In the genomic region with DNA sequence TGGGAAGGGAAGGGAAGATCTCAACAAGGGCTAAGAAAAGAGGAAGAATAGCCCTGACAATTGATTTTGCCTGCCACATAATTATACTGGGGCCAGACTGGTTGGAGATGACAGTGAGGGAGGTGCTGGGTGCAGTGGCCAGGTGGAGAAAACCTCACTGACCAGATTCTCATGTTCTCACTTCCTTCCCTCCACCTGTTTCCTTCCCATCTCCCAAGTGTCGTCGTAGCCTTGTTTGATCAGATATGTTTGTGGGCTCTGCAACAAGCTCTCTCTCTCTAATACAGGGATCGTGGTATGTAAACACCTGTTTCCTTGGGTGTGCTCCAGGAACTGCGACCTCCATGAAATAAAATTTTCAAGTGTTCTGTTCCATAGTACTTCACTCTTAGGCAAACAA, we compare ENCODE assay signal across 9 cellular contexts.
DNase-seq lines count a peak whose midpoint lies in the region; ATAC-seq and TF ChIP-seq lines count a peak whose summit lies in the region.
"Had no signal": no experiment of that assay in that cellular context is flagged by ENCODE, and none has a peak within 500 bp of the region (broad histone marks: within the 10 kb centered on the region; RNA-seq: fewer than 3 reads in every experiment).

No MANE protein-coding gene starts in this region.

- H3K4me1 ChIP-seq in right atrium auricular region (peaks cover 0 to 58% of the 10 kb centered on the region in 2 donors), upper lobe of left lung (peaks cover 31 to 55% (median 45%) of the 10 kb centered on the region in 4 donors)

- H3K36me3 ChIP-seq in right atrium auricular region, result peaks cover 11% of the 10 kb centered on the region
- peaks cover 0 to 2% (median 0%) of the 10 kb centered on the region in 4 donors for H3K36me3 ChIP-seq in upper lobe of left lung

- POLR2A ChIA-PET in GM10248 (lab: Yijun Ruan, JAX), result no interaction called here

- H3K4me3 ChIP-seq in right atrium auricular region, result no peak overlapping the region
- no peak overlapping the region for H3K4me3 ChIP-seq in upper lobe of left lung

- TF ChIP-seq POLR2A in upper lobe of left lung (IDR thresholded peaks at IDR 0.05), result no peak

- no peak for TF ChIP-seq CTCF in right atrium auricular region (IDR thresholded peaks at IDR 0.05)
- no peak for TF ChIP-seq CTCF in upper lobe of left lung (IDR thresholded peaks at IDR 0.05)
- TF ChIP-seq CTCF in GM10248 (IDR thresholded peaks at IDR 0.05; ENCODE audit: control extremely low read depth, extremely low read depth, low read depth, missing control alignments), result no peak

- 18 to 24% methylated on average over 4 of the region's 4 CpGs for WGBS in upper lobe of left lung, 2 donors

- no peak for DNase-seq in right atrium auricular region (ENCODE audit: low spot score)
- DNase-seq in Right ventricle myocardium superior, result no peak
- peak; percentile 65 for DNase-seq in NCI-H1092 (lab: John Stamatoyannopoulos, UW)
- peak; percentile 62 for DNase-seq in dermis blood vessel endothelial cell
- no peak for DNase-seq in upper lobe of left lung
- no peak for DNase-seq in NCI-H128 (lab: John Stamatoyannopoulos, UW; ENCODE audit: unreplicated experiment)
- no peak for DNase-seq in stimulated activated CD4-positive, alpha-beta T cell treated with anti-CD3 and anti-CD28 coated beads, Interleukin-15, amount 100 ng/mL, for 24 hours
- no peak for DNase-seq in GM10248 (ENCODE audit: extremely low spot score)
- DNase-seq: midbrain had no signal

- no peak for ATAC-seq in Right ventricle myocardium superior (ENCODE audit: poor library complexity)
- ATAC-seq in upper lobe of left lung (ENCODE audit: low FRiP score in 2 of 2), result no peak

- TF ChIP-seq EP300 in upper lobe of left lung (IDR thresholded peaks at IDR 0.05), result no peak

- H3K27me3 ChIP-seq in right atrium auricular region (no peaks in the 10 kb centered on the region), upper lobe of left lung (no peaks in the 10 kb centered on the region)

- intact Hi-C loops in Right ventricle myocardium superior (cut with DNase I), result no loop called here

- H3K9me3 ChIP-seq in right atrium auricular region, result peaks cover 0 to 4% of the 10 kb centered on the region in 2 donors
- H3K9me3 ChIP-seq in upper lobe of left lung, result no peaks in the 10 kb centered on the region

- CTCF ChIA-PET in GM10248 (lab: Yijun Ruan, JAX), result interaction anchor here (0.8 to 1.6 kb wide), 6 partner anchors 8 to 172 kb away, joined by 3 to 7 read pairs (median 4); no protein-coding TSS in a partner anchor

- peak overlapping the region; percentile 62 to 85 for H3K27ac ChIP-seq in right atrium auricular region
- H3K27ac ChIP-seq in upper lobe of left lung, result peak overlapping the region in 3 of 4 donors; percentile 65 to 78 (median 66)

Comparison
In these comparisons a context has a peak if more than half of its experiments do, and no peak if none do; other contexts are left out.
1. DNase-seq: peak in NCI-H1092 (single experiment) and dermis blood vessel endothelial cell (single experiment); none in right atrium auricular region (single experiment), Right ventricle myocardium superior (single experiment), upper lobe of left lung (0 of 2), NCI-H128 (single experiment), stimulated activated CD4-positive, alpha-beta T cell treated with anti-CD3 and anti-CD28 coated beads, Interleukin-15, amount 100 ng/mL, for 24 hours (single experiment) and GM10248 (single experiment).